Comparison of ENCODE assay signal across 17 cellular contexts in genomic region chr17:62001105-62001504, GRCh38.
DNase-seq lines count a peak whose midpoint lies in the region; ATAC-seq, FAIRE-seq and TF ChIP-seq lines count a peak whose summit lies in the region.
"Had no signal": no experiment of that assay in that cellular context is flagged by ENCODE, and none has a peak within 500 bp of the region (broad histone marks: within the 10 kb centered on the region; RNA-seq: fewer than 3 reads in every experiment).

No MANE protein-coding gene starts in this region.

- no peaks in the 10 kb centered on the region for H3K27me3 ChIP-seq in GM12878 (replicated peaks in 1 of 2; ENCODE audit: control insufficient read depth in 2 of 2, insufficient read depth in 2 of 2, low read length in 1 of 2)

- RAD21 ChIA-PET in GM12878 (lab: Charles Lee; ENCODE audit: unreplicated experiment) = no interaction called here

- H3K79me2 ChIP-seq in GM12878 (ENCODE audit: control insufficient read depth, insufficient read depth, low read length) = peaks cover 11% of the 10 kb centered on the region

- peaks cover 16% of the 10 kb centered on the region for H3K4me1 ChIP-seq in HEK293 (ENCODE audit: control insufficient read depth, insufficient read depth, low read length)
- no peaks in the 10 kb centered on the region for H3K4me1 ChIP-seq in GM12878 (ENCODE audit: control insufficient read depth, insufficient read depth, low read length)

- no peak for TF ChIP-seq EP300 in GM12878 (IDR thresholded peaks at IDR 0.05; ENCODE audit: borderline replicate concordance in 1 of 2, control insufficient read depth in 1 of 2, low read depth in 2 of 2, low read length in 2 of 2)

- ATAC-seq in GM12878 = no peak
- no peak for ATAC-seq in stimulated activated naive CD8-positive, alpha-beta T cell treated with anti-CD3 and anti-CD28 coated beads, Interleukin-15, Interleukin-2, amounts not matched to agents 100 U/mL and 50 U/mL, for 24 hours
- ATAC-seq: GM23338 had no signal

- H3K4me1 Mint-ChIP-seq in osteocyte (ENCODE audit: unreplicated experiment) = peaks cover 26% of the 10 kb centered on the region

- CTCF ChIA-PET in HEK293 (lab: Yijun Ruan, JAX) = interaction anchor here (0.5 to 0.7 kb wide), 2 partner anchors 27 to 82 kb away, joined by 3 to 4 read pairs; no protein-coding TSS in a partner anchor
- CTCF ChIA-PET in GM12878 (lab: Yijun Ruan, JAX) = interaction anchor here (0.5 to 1.0 kb wide), 2 partner anchors 109 to 137 kb away, joined by 3 read pairs; no protein-coding TSS in a partner anchor

- H3K27ac ChIP-seq in HEK293 (ENCODE audit: extremely low read depth, low read depth, low read length) (no peak overlapping the region), GM12878 (ENCODE audit: control insufficient read depth, insufficient read depth) (no peak overlapping the region)

- in situ Hi-C loops in GM12878 (cut with MboI) = no loop called here

- TF ChIP-seq POLR2A in H54 (IDR thresholded peaks at IDR 0.05; ENCODE audit: low read depth, low read length) (no peak), GM12878 (IDR thresholded peaks at IDR 0.05; ENCODE audit: low read depth, low read length) (no peak)

- H3K27ac Mint-ChIP-seq in osteocyte (ENCODE audit: unreplicated experiment) = peak overlapping the region; percentile 21
- H3K27ac Mint-ChIP-seq: GM23338 had no signal

- no peak overlapping the region for H3K9ac ChIP-seq in GM12878 (ENCODE audit: control insufficient read depth, insufficient read depth, low read length)

- 74% methylated on average over 2 of the region's 2 CpGs for WGBS in GM12878 (ENCODE audit: insufficient coverage, insufficient replicate concordance, low lambda C conversion rate, missing lambda C conversion rate)

- intact Hi-C loops in GM12878 (cut with micrococcal nuclease; ENCODE audit: unreplicated experiment) = no loop called here

- POLR2A ChIA-PET in HEK293 (lab: Yijun Ruan, JAX) = no interaction called here
- POLR2A ChIA-PET in GM12878 (lab: Charles Lee) = no interaction called here

- peak; percentile 48 for FAIRE-seq in H54 (lab: Jason Lieb, UNC)
- no peak for FAIRE-seq in GM12878 (lab: Jason Lieb, UNC)
- FAIRE-seq: G401.6, GM18507 had no signal

- H3K36me3 ChIP-seq in HEK293 (ENCODE audit: control insufficient read depth in 2 of 2, insufficient read depth in 1 of 2, low read length in 2 of 2) (peaks cover 19 to 25% of the 10 kb centered on the region in 2 experiments), GM12878 (ENCODE audit: control insufficient read depth in 2 of 2, insufficient read depth in 2 of 2, low read length in 1 of 2) (peaks cover 2 to 19% of the 10 kb centered on the region in 2 experiments; a peak in 3 of 4 replicates)

- no peak overlapping the region for H3K4me2 ChIP-seq in GM12878 (ENCODE audit: control insufficient read depth, insufficient read depth)
- H3K4me2 ChIP-seq: GM23338 had no signal

- H3K9me3 Mint-ChIP-seq in osteocyte (ENCODE audit: unreplicated experiment) = peaks cover 6% of the 10 kb centered on the region
- H3K9me3 Mint-ChIP-seq: CD4-positive, alpha-beta memory T cell; GM23338 had no signal

- TF ChIP-seq RAD21 in GM12878 (IDR thresholded peaks at IDR 0.05; ENCODE audit: insufficient read depth, low read depth, low read length) = no peak

- H3K9me3 ChIP-seq in HEK293 (ENCODE audit: control insufficient read depth, insufficient read depth, low read depth, low read length) (no peaks in the 10 kb centered on the region), GM12878 (replicated peaks; ENCODE audit: control insufficient read depth, insufficient read depth, low read length) (no peaks in the 10 kb centered on the region)
- H3K9me3 ChIP-seq: HAP-1 had no signal

- H2AFZ ChIP-seq in GM12878 (ENCODE audit: control insufficient read depth, low read depth, low read length) = no peak overlapping the region
- H2AFZ ChIP-seq: GM23338 had no signal

- SMC1A ChIA-PET in GM12878 (lab: Charles Lee; ENCODE audit: uncharacterized antibody, unreplicated experiment) = no interaction called here

- no peaks in the 10 kb centered on the region for H4K20me1 ChIP-seq in GM12878 (ENCODE audit: control insufficient read depth, insufficient read depth)

- BruUV-seq in GM12878 (replicated peaks; lab: Mats Ljungman, UMichigan) = no TSS peak

- no peak for TF ChIP-seq CTCF in HEK293 (tag by site-specific recombination; IDR thresholded peaks at IDR 0.05)
- TF ChIP-seq CTCF in GM12878 (IDR thresholded peaks at IDR 0.05 in 2 of 3, conservative IDR thresholded peaks at IDR 0.05 in 1 of 3; ENCODE audit: control insufficient read depth in 2 of 3, extremely low read depth in 1 of 3, insufficient read depth in 1 of 3, low read depth in 3 of 3, low read length in 3 of 3) = no peak
- TF ChIP-seq CTCF in osteocyte (IDR thresholded peaks at IDR 0.05) = no peak

- no peak overlapping the region for H3K4me3 Mint-ChIP-seq in osteocyte (ENCODE audit: unreplicated experiment)
- H3K4me3 Mint-ChIP-seq: GM23338 had no signal

- H3K36me3 Mint-ChIP-seq in osteocyte (ENCODE audit: unreplicated experiment) = peaks cover 24% of the 10 kb centered on the region

- no peaks in the 10 kb centered on the region for H3K27me3 Mint-ChIP-seq in osteocyte (ENCODE audit: unreplicated experiment)
- H3K27me3 Mint-ChIP-seq: CD4-positive, alpha-beta memory T cell had no signal

- H3K4me3 ChIP-seq in HEK293 (ENCODE audit: low read depth, low read length) (no peak overlapping the region), GM12878 (no peak overlapping the region)
- H3K4me3 ChIP-seq: GM23338, HAP-1 had no signal

- DNase-seq in H54 (ENCODE audit: insufficient read length, low spot score) (no peak), GM12878 (ENCODE audit: low read depth, low spot score) (no peak), osteocyte (ENCODE audit: extremely low spot score, unreplicated experiment) (no peak), iPS-NIHi11 (ENCODE audit: low spot score) (no peak), hippocampal formation (lab: John Stamatoyannopoulos, UW) (no peak)
- no peak for DNase-seq in stimulated activated naive CD8-positive, alpha-beta T cell treated with anti-CD3 and anti-CD28 coated beads, Interleukin-15, Interleukin-2, amounts not matched to agents 100 U/mL and 50 U/mL, for 24 hours
- DNase-seq: C1 segment of cervical spinal cord; Calu3; CD4-positive, alpha-beta memory T cell; COR-L47; DMS153; DND-41 had no signal

TF ChIP-seq in HEK293, 187 proteins besides CTCF, POLR2A, EP300 and RAD21:
- TF ChIP-seq ZNF549 (tag by site-specific recombination; IDR thresholded peaks at IDR 0.05) (no peak), ZNF426 (tag by site-specific recombination; IDR thresholded peaks at IDR 0.05) (0 out of 2 replicates have a peak, but pooled peaks have one; percentile 6)
TF ChIP-seq in HEK293: peak in this region for 1.

TF ChIP-seq in GM12878, 131 proteins besides CTCF, POLR2A, EP300 and RAD21:
- peak; percentile 50; the same call in 1 of the 2 replicates for TF ChIP-seq NFXL1 (IDR thresholded peaks at IDR 0.05; ENCODE audit: borderline replicate concordance)
- TF ChIP-seq ETV6 (conservative IDR thresholded peaks at IDR 0.05 in 1 of 2, IDR thresholded peaks at IDR 0.05 in 1 of 2; ENCODE audit: borderline replicate concordance in 1 of 2, low read depth in 1 of 2) = peak in 1 of 2 experiments; percentile 90; a peak in 2 of 4 replicates
- no peak for TF ChIP-seq ZNF217 (IDR thresholded peaks at IDR 0.05)
